ENCODE assay signal across 19 cellular contexts in genomic region chr1:43319288-43319687, GRCh38. TPM values are rescaled to one million over a fixed set of nuclear protein-coding genes. Genes with fewer than 3 reads are reported as not detected.
A peak's percentile ranks its signal among the peaks of the same experiment; 100 is the strongest.
DNase-seq lines count a peak whose midpoint lies in the region; ATAC-seq and TF ChIP-seq lines count a peak whose summit lies in the region.
"Had no signal": no experiment of that assay in that cellular context is flagged by ENCODE, and none has a peak within 500 bp of the region (broad histone marks: within the 10 kb centered on the region; RNA-seq: fewer than 3 reads in every experiment).

No MANE protein-coding gene starts in this region.

- H3K27me3 Mint-ChIP-seq in activated T-helper 1 cell treated with anti-CD3 and anti-CD28 coated beads, Interleukin-12 subunit alpha, Interleukin-12 subunit beta, Interleukin-2, Interleukin-4 antibody, amounts not matched to agents 30 ng/mL and 10 ng/mL and 1 ng/mL, durations not matched to agents 14 hours and 24 hours and 36 hours (ENCODE audit: insufficient read depth), result no peaks in the 10 kb centered on the region
- H3K27me3 Mint-ChIP-seq in endothelial cell (ENCODE audit: unreplicated experiment), result peaks cover 29% of the 10 kb centered on the region
- H3K27me3 Mint-ChIP-seq: B cell had no signal

- no peak overlapping the region for H3K4me3 Mint-ChIP-seq in activated T-helper 1 cell treated with anti-CD3 and anti-CD28 coated beads, Interleukin-12 subunit alpha, Interleukin-12 subunit beta, Interleukin-2, Interleukin-4 antibody, amounts not matched to agents 30 ng/mL and 10 ng/mL and 1 ng/mL, durations not matched to agents 14 hours and 24 hours and 36 hours
- peak overlapping the region; percentile 26 for H3K4me3 Mint-ChIP-seq in endothelial cell (ENCODE audit: unreplicated experiment)
- H3K4me3 Mint-ChIP-seq: B cell, CD14-positive monocyte had no signal

- no peaks in the 10 kb centered on the region for H3K36me3 ChIP-seq in parathyroid adenoma (ENCODE audit: control insufficient read depth, insufficient read depth, low read length)
- H3K36me3 ChIP-seq in upper lobe of right lung, result no peaks in the 10 kb centered on the region

- H3K27me3 ChIP-seq in parathyroid adenoma (ENCODE audit: control insufficient read depth, insufficient read depth, low read length) (no peaks in the 10 kb centered on the region), upper lobe of right lung (no peaks in the 10 kb centered on the region)

- intact Hi-C loops in activated T-helper 1 cell treated with anti-CD3 and anti-CD28 coated beads, Interleukin-12 subunit alpha, Interleukin-12 subunit beta, Interleukin-2, Interleukin-4 antibody, amounts not matched to agents 30 ng/mL and 10 ng/mL and 1 ng/mL, durations not matched to agents 14 hours and 24 hours and 36 hours (cut with micrococcal nuclease), result no loop called here
- intact Hi-C loops in upper lobe of right lung (cut with DNase I), result no loop called here
- intact Hi-C loops in left colon (cut with DNase I, micrococcal nuclease), result no loop called here

- ATAC-seq in upper lobe of right lung (no peak), left colon (no peak)
- ATAC-seq in activated CD4-positive, CD25-positive, alpha-beta regulatory T cell treated with anti-CD3 and anti-CD28 coated beads, Interleukin-2, amount 50 U/mL, for 24 hours, result no peak
- ATAC-seq: A549 had no signal

- H3K27ac Mint-ChIP-seq in activated T-helper 1 cell treated with anti-CD3 and anti-CD28 coated beads, Interleukin-12 subunit alpha, Interleukin-12 subunit beta, Interleukin-2, Interleukin-4 antibody, amounts not matched to agents 30 ng/mL and 10 ng/mL and 1 ng/mL, durations not matched to agents 14 hours and 24 hours and 36 hours, result peak overlapping the region; percentile 12
- H3K27ac Mint-ChIP-seq in endothelial cell (ENCODE audit: unreplicated experiment), result no peak overlapping the region
- H3K27ac Mint-ChIP-seq: B cell had no signal

- no peak overlapping the region for H3K4me3 ChIP-seq in parathyroid adenoma (ENCODE audit: low read depth, low read length)
- no peak overlapping the region for H3K4me3 ChIP-seq in upper lobe of right lung
- H3K4me3 ChIP-seq: A549 had no signal

- no peak overlapping the region for H3K27ac ChIP-seq in parathyroid adenoma
- H3K27ac ChIP-seq in upper lobe of right lung, result no peak overlapping the region
- H3K27ac ChIP-seq: A549 had no signal

- H3K79me2 ChIP-seq in parathyroid adenoma, result no peaks in the 10 kb centered on the region

- H3K9me3 ChIP-seq in parathyroid adenoma (ENCODE audit: control insufficient read depth, low read length) (no peaks in the 10 kb centered on the region), upper lobe of right lung (no peaks in the 10 kb centered on the region)
- H3K9me3 ChIP-seq: A549 had no signal

- TF ChIP-seq CTCF in endothelial cell (IDR thresholded peaks at IDR 0.05; ENCODE audit: unreplicated experiment) (no peak), parathyroid adenoma (IDR thresholded peaks at IDR 0.05) (no peak), upper lobe of right lung (IDR thresholded peaks at IDR 0.05) (no peak)

- peak overlapping the region; percentile 41 for H2AFZ ChIP-seq in parathyroid adenoma

- no peak for DNase-seq in activated T-helper 1 cell treated with anti-CD3 and anti-CD28 coated beads, Interleukin-12 subunit alpha, Interleukin-12 subunit beta, Interleukin-2, Interleukin-4 antibody, amounts not matched to agents 30 ng/mL and 10 ng/mL and 1 ng/mL, durations not matched to agents 14 hours and 24 hours and 36 hours (ENCODE audit: low spot score)
- DNase-seq in endothelial cell (ENCODE audit: low spot score) (no peak), upper lobe of right lung (peak; percentile 41), left colon (no peak)
- no peak for DNase-seq in activated naive CD4-positive, alpha-beta T cell treated with anti-CD3 and anti-CD28 coated beads, Interleukin-2, amount 50 U/mL, for 16 hours
- DNase-seq: EL, GF-D8, MV-4-11, NCI-H1105 treated with DMSO at 0.1 percent for 48 hours, NCI-H2029 treated with DMSO at 0.1 percent for 48 hours, NCI-H345, NCI-H524 treated with DMSO at 0.1 percent for 48 hours, NCI-H82 had no signal

- H3K4me1 ChIP-seq in parathyroid adenoma, result peaks cover 2% of the 10 kb centered on the region
- peaks cover 4% of the 10 kb centered on the region for H3K4me1 ChIP-seq in upper lobe of right lung
- H3K4me1 ChIP-seq: A549 had no signal

- no peak overlapping the region for H3K9ac ChIP-seq in parathyroid adenoma

- H3K9me3 Mint-ChIP-seq in activated T-helper 1 cell treated with anti-CD3 and anti-CD28 coated beads, Interleukin-12 subunit alpha, Interleukin-12 subunit beta, Interleukin-2, Interleukin-4 antibody, amounts not matched to agents 30 ng/mL and 10 ng/mL and 1 ng/mL, durations not matched to agents 14 hours and 24 hours and 36 hours, result peaks cover 2% of the 10 kb centered on the region
- H3K9me3 Mint-ChIP-seq in endothelial cell (ENCODE audit: unreplicated experiment), result peaks cover 3% of the 10 kb centered on the region
- H3K9me3 Mint-ChIP-seq: CD14-positive monocyte had no signal

- H3K36me3 Mint-ChIP-seq in activated T-helper 1 cell treated with anti-CD3 and anti-CD28 coated beads, Interleukin-12 subunit alpha, Interleukin-12 subunit beta, Interleukin-2, Interleukin-4 antibody, amounts not matched to agents 30 ng/mL and 10 ng/mL and 1 ng/mL, durations not matched to agents 14 hours and 24 hours and 36 hours (ENCODE audit: low read depth), result no peaks in the 10 kb centered on the region
- H3K36me3 Mint-ChIP-seq in endothelial cell (ENCODE audit: low read depth, unreplicated experiment), result peaks cover 80% of the 10 kb centered on the region
- H3K36me3 Mint-ChIP-seq: CD14-positive monocyte had no signal

- peaks cover 10% of the 10 kb centered on the region for H3K4me1 Mint-ChIP-seq in activated T-helper 1 cell treated with anti-CD3 and anti-CD28 coated beads, Interleukin-12 subunit alpha, Interleukin-12 subunit beta, Interleukin-2, Interleukin-4 antibody, amounts not matched to agents 30 ng/mL and 10 ng/mL and 1 ng/mL, durations not matched to agents 14 hours and 24 hours and 36 hours (ENCODE audit: low read depth)
- peaks cover 15% of the 10 kb centered on the region for H3K4me1 Mint-ChIP-seq in endothelial cell (ENCODE audit: unreplicated experiment)
- H3K4me1 Mint-ChIP-seq: B cell had no signal

- H3K4me2 ChIP-seq in parathyroid adenoma (ENCODE audit: low read length), result no peak overlapping the region
- H3K4me2 ChIP-seq: A549 had no signal

RNA-seq across cellular contexts. Expression of gene MPL, which starts 18.3 kb away (rescaled TPM):
- total RNA-seq in activated T-helper 1 cell treated with anti-CD3 and anti-CD28 coated beads, Interleukin-12 subunit alpha, Interleukin-12 subunit beta, Interleukin-2, Interleukin-4 antibody, amounts not matched to agents 30 ng/mL and 10 ng/mL and 1 ng/mL, durations not matched to agents 14 hours and 24 hours and 36 hours, result not detected in 2 replicates
- total RNA-seq in endothelial cell (ENCODE audit: unreplicated experiment), result 6.2 TPM
- 0.61 TPM for total RNA-seq in upper lobe of right lung
- total RNA-seq in left colon, result under 1 TPM in 1 of 2 donors, not detected in 1; 0.56 TPM
- total RNA-seq: B cell, H1 had no signal

RNA-seq across cellular contexts. Expression of gene TIE1, which starts 18.5 kb away (rescaled TPM):
- total RNA-seq in activated T-helper 1 cell treated with anti-CD3 and anti-CD28 coated beads, Interleukin-12 subunit alpha, Interleukin-12 subunit beta, Interleukin-2, Interleukin-4 antibody, amounts not matched to agents 30 ng/mL and 10 ng/mL and 1 ng/mL, durations not matched to agents 14 hours and 24 hours and 36 hours, result 0.36 and 0.64 TPM in 2 replicates
- total RNA-seq in endothelial cell (ENCODE audit: unreplicated experiment) (643 TPM), upper lobe of right lung (59.4 TPM), left colon (1 to 10 TPM; 4.9 to 7.6 TPM)

RNA-seq across cellular contexts. Expression of gene C1orf210, which starts 33.9 kb away (rescaled TPM):
- total RNA-seq in activated T-helper 1 cell treated with anti-CD3 and anti-CD28 coated beads, Interleukin-12 subunit alpha, Interleukin-12 subunit beta, Interleukin-2, Interleukin-4 antibody, amounts not matched to agents 30 ng/mL and 10 ng/mL and 1 ng/mL, durations not matched to agents 14 hours and 24 hours and 36 hours, result not detected in 2 replicates
- total RNA-seq in endothelial cell (ENCODE audit: unreplicated experiment), result not detected
- total RNA-seq in upper lobe of right lung, result 18.9 TPM
- 10 to 100 TPM; 76.9 to 97.8 TPM for total RNA-seq in left colon
- total RNA-seq: B cell had no signal

RNA-seq across cellular contexts. Expression of gene CDC20, which starts 39.5 kb away (rescaled TPM):
- 82.9 and 91.8 TPM in 2 replicates for total RNA-seq in activated T-helper 1 cell treated with anti-CD3 and anti-CD28 coated beads, Interleukin-12 subunit alpha, Interleukin-12 subunit beta, Interleukin-2, Interleukin-4 antibody, amounts not matched to agents 30 ng/mL and 10 ng/mL and 1 ng/mL, durations not matched to agents 14 hours and 24 hours and 36 hours
- total RNA-seq in endothelial cell (ENCODE audit: unreplicated experiment) (24.3 TPM), upper lobe of right lung (1.8 TPM), left colon (10 to 100 TPM; 10.5 to 24.3 TPM)

RNA-seq across cellular contexts. Expression of gene ELOVL1, which starts 48.5 kb away (rescaled TPM):
- total RNA-seq in activated T-helper 1 cell treated with anti-CD3 and anti-CD28 coated beads, Interleukin-12 subunit alpha, Interleukin-12 subunit beta, Interleukin-2, Interleukin-4 antibody, amounts not matched to agents 30 ng/mL and 10 ng/mL and 1 ng/mL, durations not matched to agents 14 hours and 24 hours and 36 hours, result 81.8 and 85.7 TPM in 2 replicates
- total RNA-seq in endothelial cell (ENCODE audit: unreplicated experiment), result 88.7 TPM
- total RNA-seq in upper lobe of right lung, result 98.9 TPM
- total RNA-seq in left colon, result 100 to 1,000 TPM; 135 to 152 TPM

Comparison
In these comparisons a context has a peak if more than half of its experiments do, and no peak if none do; other contexts are left out.
1. RNA of gene TIE1, which starts 18.5 kb away (total RNA-seq): 643 TPM in endothelial cell (single experiment); 59.4 TPM in upper lobe of right lung (single experiment), 4.9 to 7.6 TPM in left colon and 0.36 to 0.64 TPM in activated T-helper 1 cell treated with anti-CD3 and anti-CD28 coated beads, Interleukin-12 subunit alpha, Interleukin-12 subunit beta, Interleukin-2, Interleukin-4 antibody, amounts not matched to agents 30 ng/mL and 10 ng/mL and 1 ng/mL, durations not matched to agents 14 hours and 24 hours and 36 hours; every median in the first group is over 10 times any median in the second.
2. RNA of gene C1orf210, which starts 33.9 kb away (total RNA-seq): 76.9 to 97.8 TPM in left colon and 18.9 TPM in upper lobe of right lung (single experiment); not detected in activated T-helper 1 cell treated with anti-CD3 and anti-CD28 coated beads, Interleukin-12 subunit alpha, Interleukin-12 subunit beta, Interleukin-2, Interleukin-4 antibody, amounts not matched to agents 30 ng/mL and 10 ng/mL and 1 ng/mL, durations not matched to agents 14 hours and 24 hours and 36 hours and not detected in endothelial cell (single experiment); every median in the first group is over 10 times any median in the second.